14 cellular contexts compared by ENCODE assay signal in genomic region chr14:104237651-104238423, GRCh38.
A peak's percentile ranks its signal among the peaks of the same experiment; 100 is the strongest.
DNase-seq lines count a peak whose midpoint lies in the region; ATAC-seq and TF ChIP-seq lines count a peak whose summit lies in the region.
"Had no signal": no experiment of that assay in that cellular context is flagged by ENCODE, and none has a peak within 500 bp of the region (broad histone marks: within the 10 kb centered on the region; RNA-seq: fewer than 3 reads in every experiment).

No MANE protein-coding gene starts in this region.

- no peak overlapping the region for H4K8ac ChIP-seq in H9 (replicated peaks; ENCODE audit: insufficient read length, low read depth, low read length)

- intact Hi-C loops in mucosa of descending colon (cut with DNase I, micrococcal nuclease): no loop called here

- H4K5ac ChIP-seq in H9 (ENCODE audit: insufficient read length, low read depth, low read length): no peak overlapping the region

- H2BK5ac ChIP-seq in H9 (ENCODE audit: insufficient read length, low read length): no peak overlapping the region

- no CpG with 5 or more reads among the region's 24 CpGs for WGBS in H9 (ENCODE audit: extremely low coverage, insufficient read length, low lambda C conversion rate)

- H3K4ac ChIP-seq in H9 (ENCODE audit: low read depth, low read length): no peak overlapping the region

- H3K23ac ChIP-seq in H9 (ENCODE audit: insufficient read length, low read depth, low read length): no peak overlapping the region

- DNase-seq in D341Med (ENCODE audit: low spot score): peak; percentile 17
- DNase-seq in H9: peak; percentile 18
- DNase-seq in mucosa of descending colon: peak in 2 of 3 donors; percentile 18 to 31
- peak; percentile 1 for DNase-seq in stimulated activated CD8-positive, alpha-beta memory T cell treated with anti-CD3 and anti-CD28 coated beads, Interleukin-4, amount 100 ng/mL, for 48 hours
- DNase-seq in NCI-H1105 (lab: John Stamatoyannopoulos, UW): no peak
- no peak for DNase-seq in activated CD8-positive, alpha-beta T cell treated with anti-CD3 and anti-CD28 coated beads, Interleukin-2, amount 10 ng/mL, durations not matched to agents 7 days and 5 days
- DNase-seq: DMS 273 treated with DMSO at 0.1 percent for 48 hours, NCI-H1092, NCI-H1694 treated with DMSO at 0.1 percent for 48 hours, NCI-H446, NCI-H748 treated with DMSO at 0.1 percent for 48 hours had no signal

- no peak overlapping the region for H2AK5ac ChIP-seq in H9 (ENCODE audit: insufficient read length, low read length)

- H4K91ac ChIP-seq in H9 (ENCODE audit: insufficient read length, low read depth, low read length): no peak overlapping the region

- no peaks in the 10 kb centered on the region for H3K27me3 ChIP-seq in H9 (ENCODE audit: insufficient read depth, low read length)

- no peaks in the 10 kb centered on the region for H3K23me2 ChIP-seq in H9 (ENCODE audit: insufficient read length, low read depth, low read length, poor library complexity, severe bottlenecking)

- H2BK120ac ChIP-seq in H9 (ENCODE audit: low read depth, low read length, poor library complexity, severe bottlenecking): no peak overlapping the region

- H3K9me3 Mint-ChIP-seq in H9: peaks cover 2 to 30% of the 10 kb centered on the region in 2 experiments
- H3K9me3 Mint-ChIP-seq in activated CD8-positive, alpha-beta T cell treated with anti-CD3 and anti-CD28 coated beads, Interleukin-2, amount 10 ng/mL, durations not matched to agents 7 days and 5 days (ENCODE audit: insufficient read depth): peaks cover 7% of the 10 kb centered on the region

- no peaks in the 10 kb centered on the region for H4K20me1 ChIP-seq in H9 (ENCODE audit: control insufficient read depth, insufficient read depth, insufficient read length)

- no peak overlapping the region for H2BK15ac ChIP-seq in H9 (ENCODE audit: low read depth, low read length)

- no peak overlapping the region for H2BK20ac ChIP-seq in H9 (ENCODE audit: low read depth, low read length, poor library complexity, severe bottlenecking)

- CTCF ChIA-PET in activated CD8-positive, alpha-beta T cell treated with anti-CD3 and anti-CD28 coated beads, Interleukin-2, amount 10 ng/mL, durations not matched to agents 7 days and 5 days (lab: Charles Lee): no interaction called here

- no peak overlapping the region for H3K4me2 ChIP-seq in H9 (ENCODE audit: insufficient read depth, insufficient read length, low read length)
- H3K4me2 ChIP-seq: KMS-11 had no signal

- POLR2A ChIA-PET in activated CD8-positive, alpha-beta T cell treated with anti-CD3 and anti-CD28 coated beads, Interleukin-2, amount 10 ng/mL, durations not matched to agents 7 days and 5 days (lab: Charles Lee): no interaction called here

- H3K4me3 Mint-ChIP-seq in H9: no peak overlapping the region
- H3K4me3 Mint-ChIP-seq in activated CD8-positive, alpha-beta T cell treated with anti-CD3 and anti-CD28 coated beads, Interleukin-2, amount 10 ng/mL, durations not matched to agents 7 days and 5 days: no peak overlapping the region
- H3K4me3 Mint-ChIP-seq: CD8-positive, alpha-beta memory T cell had no signal

- no peak overlapping the region for H3K9ac ChIP-seq in H9 (ENCODE audit: extremely low read depth, insufficient read length, low read length)
- H3K9ac ChIP-seq: KMS-11 had no signal

- peaks cover 12% of the 10 kb centered on the region for H3K27me3 Mint-ChIP-seq in H9 (ENCODE audit: low read depth)
- H3K27me3 Mint-ChIP-seq in activated CD8-positive, alpha-beta T cell treated with anti-CD3 and anti-CD28 coated beads, Interleukin-2, amount 10 ng/mL, durations not matched to agents 7 days and 5 days (ENCODE audit: low read depth): peaks cover 2% of the 10 kb centered on the region

- no peak overlapping the region for H3T11ph ChIP-seq in H9 (ENCODE audit: low read length)

- no peak overlapping the region for H2BK12ac ChIP-seq in H9 (ENCODE audit: insufficient read length, low read depth, low read length)

- no peak for TF ChIP-seq CTCF in H9 (conservative IDR thresholded peaks at IDR 0.05)
- TF ChIP-seq CTCF in mucosa of descending colon (IDR thresholded peaks at IDR 0.05): no peak

- H3K9me3 ChIP-seq in H9 (ENCODE audit: control insufficient read depth, low read depth, low read length): no peaks in the 10 kb centered on the region
- peaks cover 20% of the 10 kb centered on the region for H3K9me3 ChIP-seq in mucosa of descending colon

- no peak overlapping the region for H3K27ac ChIP-seq in H9 (ENCODE audit: insufficient read length, low read depth, low read length)
- H3K27ac ChIP-seq: KMS-11 had no signal

- H3K27ac Mint-ChIP-seq in H9: peak overlapping the region in 1 of 3 experiments; percentile 29; a peak in 1 of 7 replicates
- no peak overlapping the region for H3K27ac Mint-ChIP-seq in activated CD8-positive, alpha-beta T cell treated with anti-CD3 and anti-CD28 coated beads, Interleukin-2, amount 10 ng/mL, durations not matched to agents 7 days and 5 days
- H3K27ac Mint-ChIP-seq: CD8-positive, alpha-beta memory T cell had no signal

- H3K14ac ChIP-seq in H9 (ENCODE audit: insufficient read depth, low read length): no peak overlapping the region

- H3K79me2 ChIP-seq in H9 (ENCODE audit: insufficient read depth, low read length): no peaks in the 10 kb centered on the region

- no peak overlapping the region for H3K56ac ChIP-seq in H9 (ENCODE audit: insufficient read length, low read depth, low read length)

- H3K4me1 Mint-ChIP-seq in H9: peaks cover 15 to 16% of the 10 kb centered on the region in 2 experiments
- no peaks in the 10 kb centered on the region for H3K4me1 Mint-ChIP-seq in activated CD8-positive, alpha-beta T cell treated with anti-CD3 and anti-CD28 coated beads, Interleukin-2, amount 10 ng/mL, durations not matched to agents 7 days and 5 days (ENCODE audit: low read depth)
- H3K4me1 Mint-ChIP-seq: CD8-positive, alpha-beta memory T cell had no signal

- H3K18ac ChIP-seq in H9 (ENCODE audit: insufficient read length, low read depth, low read length): no peak overlapping the region

- no peak overlapping the region for H3K4me3 ChIP-seq in mucosa of descending colon

- H2AFZ ChIP-seq in H9 (ENCODE audit: low read length): no peak overlapping the region

- peaks cover 16 to 28% (median 18%) of the 10 kb centered on the region in 3 experiments for H3K36me3 Mint-ChIP-seq in H9 (ENCODE audit: insufficient read depth in 1 of 3, low read depth in 3 of 3)
- H3K36me3 Mint-ChIP-seq in activated CD8-positive, alpha-beta T cell treated with anti-CD3 and anti-CD28 coated beads, Interleukin-2, amount 10 ng/mL, durations not matched to agents 7 days and 5 days (ENCODE audit: low read depth): no peaks in the 10 kb centered on the region

- H3K79me1 ChIP-seq in H9 (ENCODE audit: insufficient read depth, low read depth, low read length, poor library complexity, severe bottlenecking): no peaks in the 10 kb centered on the region

- H3K4me1 ChIP-seq in H9 (ENCODE audit: insufficient read depth, low read length): no peaks in the 10 kb centered on the region
- H3K4me1 ChIP-seq in mucosa of descending colon (ENCODE audit: low read depth): peaks cover 12% of the 10 kb centered on the region

- H3K36me3 ChIP-seq in mucosa of descending colon (ENCODE audit: low read depth): no peaks in the 10 kb centered on the region

- no peak for ATAC-seq in mucosa of descending colon
- no peak for ATAC-seq in HG03442 (IDR thresholded peaks at IDR 0.05; ENCODE audit: unreplicated experiment)
- ATAC-seq in activated CD8-positive, alpha-beta T cell treated with anti-CD3 and anti-CD28 coated beads, Interleukin-2, amount 10 ng/mL, durations not matched to agents 7 days and 5 days: no peak

Comparison
In these comparisons a context has a peak if more than half of its experiments do, and no peak if none do; other contexts are left out.
1. DNase-seq: peak in D341Med (single experiment), H9 (single experiment), mucosa of descending colon (2 of 3) and stimulated activated CD8-positive, alpha-beta memory T cell treated with anti-CD3 and anti-CD28 coated beads, Interleukin-4, amount 100 ng/mL, for 48 hours (single experiment); none in NCI-H1105 (single experiment) and activated CD8-positive, alpha-beta T cell treated with anti-CD3 and anti-CD28 coated beads, Interleukin-2, amount 10 ng/mL, durations not matched to agents 7 days and 5 days (single experiment).